ENCODE assay signal across 8 cellular contexts in genomic region chr4:41882622-41883347, GRCh38. TPM values are rescaled to one million over a fixed set of nuclear protein-coding genes. Genes with fewer than 3 reads are reported as not detected.
DNase-seq lines count a peak whose midpoint lies in the region; ATAC-seq and TF ChIP-seq lines count a peak whose summit lies in the region.

No MANE protein-coding gene starts in this region.

- peak overlapping the region; percentile 54 for H3K27ac Mint-ChIP-seq in activated T-cell treated with anti-CD3 and anti-CD28 coated beads, Interleukin-2, amount 50 U/mL, for 72 hours

- intact Hi-C loops in ovary (cut with DNase I): loop anchor here (5.0 to 10.0 kb wide), 4 partner anchors 180 to 598 kb away; no protein-coding TSS in a partner anchor
- intact Hi-C loops in aorta (cut with DNase I): loop anchor here in 1 of 2 donors (5.0 kb wide), 1 partner anchor 190 kb away; no protein-coding TSS in a partner anchor

- ATAC-seq in HG02970 (IDR thresholded peaks at IDR 0.05; ENCODE audit: low FRiP score, unreplicated experiment) (peak; percentile 55), aorta (ENCODE audit: low FRiP score) (peak; percentile 84)
- peak; percentile 80 to 81 for ATAC-seq in activated T-cell treated with anti-CD3 and anti-CD28 coated beads, Interleukin-2, amount 50 U/mL, for 72 hours (replicated peaks in 1 of 2)

- peak overlapping the region; percentile 63 to 76 for H3K4me3 Mint-ChIP-seq in activated T-cell treated with anti-CD3 and anti-CD28 coated beads, Interleukin-2, amount 50 U/mL, for 72 hours

- DNase-seq in NCI-H146 (lab: John Stamatoyannopoulos, UW) (peak; percentile 15), NCI-H146 treated with DMSO at 0.1 percent for 48 hours (lab: John Stamatoyannopoulos, UW; ENCODE audit: unreplicated experiment) (no peak), NCI-H748 treated with DMSO at 0.1 percent for 48 hours (lab: John Stamatoyannopoulos, UW) (peak; percentile 40), fibroblast of the aortic adventitia (ENCODE audit: low read depth) (peak; percentile 26), ovary (peak in 3 of 5 donors; percentile 28 to 59 (median 43)), aorta (peak in 1 of 2 donors; percentile 84)
- peak; percentile 47 to 68 for DNase-seq in activated T-cell treated with anti-CD3 and anti-CD28 coated beads, Interleukin-2, amount 50 U/mL, for 72 hours

- no peak for TF ChIP-seq EP300 in ovary (IDR thresholded peaks at IDR 0.05)

- no peak overlapping the region for H3K27ac ChIP-seq in ovary
- H3K27ac ChIP-seq in aorta (ENCODE audit: low read depth in 1 of 2, low read length in 2 of 2): no peak overlapping the region

- TF ChIP-seq POLR2A in ovary (IDR thresholded peaks at IDR 0.05): no peak

- H3K9me3 Mint-ChIP-seq in activated T-cell treated with anti-CD3 and anti-CD28 coated beads, Interleukin-2, amount 50 U/mL, for 72 hours: no peaks in the 10 kb centered on the region

- H3K4me3 ChIP-seq in fibroblast of the aortic adventitia (ENCODE audit: low read depth, low read length) (no peak overlapping the region), ovary (peak overlapping the region; percentile 26), aorta (ENCODE audit: low read length in 2 of 2) (peak overlapping the region; percentile 2 to 56)

- H3K27me3 Mint-ChIP-seq in activated T-cell treated with anti-CD3 and anti-CD28 coated beads, Interleukin-2, amount 50 U/mL, for 72 hours (ENCODE audit: low read depth): peaks cover 68% of the 10 kb centered on the region

- H3K4me1 ChIP-seq in ovary (ENCODE audit: insufficient read depth) (peaks cover 7% of the 10 kb centered on the region), aorta (ENCODE audit: control insufficient read depth in 1 of 2, insufficient read depth in 2 of 2, low read length in 2 of 2) (no peaks in the 10 kb centered on the region)

- H3K9me3 ChIP-seq in ovary (no peaks in the 10 kb centered on the region), aorta (ENCODE audit: control insufficient read depth, low read length) (no peaks in the 10 kb centered on the region)

- H3K36me3 Mint-ChIP-seq in activated T-cell treated with anti-CD3 and anti-CD28 coated beads, Interleukin-2, amount 50 U/mL, for 72 hours (ENCODE audit: insufficient read depth in 2 of 2): no peaks in the 10 kb centered on the region

- H3K36me3 ChIP-seq in ovary: no peaks in the 10 kb centered on the region
- no peaks in the 10 kb centered on the region for H3K36me3 ChIP-seq in aorta (ENCODE audit: control insufficient read depth in 1 of 2, insufficient read depth in 2 of 2, low read length in 1 of 2)

- 19 to 25% (median 20%) methylated on average over 34 of the region's 34 CpGs for WGBS in ovary, 3 donors
- WGBS in aorta, 2 donors: 15% methylated on average over 34 of the region's 34 CpGs

- H3K27me3 ChIP-seq in ovary: no peaks in the 10 kb centered on the region
- H3K27me3 ChIP-seq in aorta (ENCODE audit: control insufficient read depth in 1 of 2, insufficient read depth in 2 of 2, low read length in 1 of 2): no peaks in the 10 kb centered on the region

- peak; percentile 82 for TF ChIP-seq CTCF in fibroblast of the aortic adventitia (IDR thresholded peaks at IDR 0.05; ENCODE audit: insufficient read depth, low read length)
- peak; percentile 10 to 46 (median 34) for TF ChIP-seq CTCF in ovary (IDR thresholded peaks at IDR 0.05)

- peaks cover 14% of the 10 kb centered on the region for H3K4me1 Mint-ChIP-seq in activated T-cell treated with anti-CD3 and anti-CD28 coated beads, Interleukin-2, amount 50 U/mL, for 72 hours (ENCODE audit: low read depth)

RNA-seq across cellular contexts. Expression of gene TMEM33, which starts 52.4 kb away (rescaled TPM):
- total RNA-seq in activated T-cell treated with anti-CD3 and anti-CD28 coated beads, Interleukin-2, amount 50 U/mL, for 72 hours: 10 to 100 TPM; 37.4 to 45.5 TPM
- 64.4 and 164 TPM in 2 replicates for total RNA-seq in fibroblast of the aortic adventitia (ENCODE audit: low replicate concordance)
- 10 to 100 TPM; 25.4 to 50.9 (median 38.8) TPM for total RNA-seq in ovary
- polyA plus RNA-seq in ovary: 10 to 100 TPM in 1 of 2 donors, 1 to 10 TPM in 1; 8.8 to 31.0 TPM
- 10 to 100 TPM; 28.0 to 33.9 TPM for total RNA-seq in aorta
- polyA plus RNA-seq in aorta: 1 to 10 TPM; 5.5 to 6.1 TPM
